In the genomic region with DNA sequence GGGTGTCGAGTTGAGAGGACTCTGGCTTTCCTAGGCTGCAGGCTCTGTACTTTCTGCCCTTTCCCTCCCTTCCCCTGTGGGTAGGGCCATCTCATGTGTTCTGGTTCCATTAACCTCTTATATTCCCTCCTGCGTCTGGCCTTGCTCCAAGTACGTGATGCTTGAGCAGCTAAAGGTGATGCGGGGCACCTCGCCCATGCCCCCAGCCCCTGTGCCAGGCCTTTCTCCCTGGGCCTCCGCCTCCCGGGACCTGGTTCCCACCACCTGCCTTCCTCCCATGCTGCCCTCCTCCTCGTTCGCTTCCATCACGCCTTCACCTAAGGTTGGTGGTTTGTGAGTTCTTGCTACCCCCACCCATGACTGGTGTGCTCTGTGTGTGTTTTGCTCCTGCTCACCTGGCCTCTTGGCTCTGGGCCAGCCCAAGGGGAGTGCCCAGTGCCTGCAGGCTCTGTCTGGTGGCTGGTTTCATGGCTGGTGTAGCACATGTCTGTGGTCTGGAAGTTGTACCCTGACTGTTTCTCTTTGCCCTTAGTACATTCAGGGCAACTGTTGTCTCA, we compare ENCODE assay signal across 13 cellular contexts. TPM values are rescaled to one million over a fixed set of nuclear protein-coding genes. Genes with fewer than 3 reads are reported as not detected.
DNase-seq lines count a peak whose midpoint lies in the region; ATAC-seq, FAIRE-seq and TF ChIP-seq lines count a peak whose summit lies in the region.
"Had no signal": no experiment of that assay in that cellular context is flagged by ENCODE, and none has a peak within 500 bp of the region (broad histone marks: within the 10 kb centered on the region; RNA-seq: fewer than 3 reads in every experiment).

No MANE protein-coding gene starts in this region.

- RAD21 ChIA-PET in GM12878 (lab: Charles Lee; ENCODE audit: unreplicated experiment) = no interaction called here

- CTCF ChIA-PET in HEK293 (lab: Yijun Ruan, JAX) (interaction anchor here (0.7 to 1.5 kb wide), 3 partner anchors 33 to 47 kb away, joined by 4 read pairs; no protein-coding TSS in a partner anchor), GM12878 (lab: Yijun Ruan, JAX) (no interaction called here)

- TF ChIP-seq CTCF in HEK293 (tag by site-specific recombination; IDR thresholded peaks at IDR 0.05) (no peak), GM12878 (IDR thresholded peaks at IDR 0.05 in 2 of 3, conservative IDR thresholded peaks at IDR 0.05 in 1 of 3; ENCODE audit: control insufficient read depth in 2 of 3, extremely low read depth in 1 of 3, insufficient read depth in 1 of 3, low read depth in 3 of 3, low read length in 3 of 3) (no peak), prostate gland (IDR thresholded peaks at IDR 0.05) (no peak)

- H3K4me1 ChIP-seq in HEK293 (ENCODE audit: control insufficient read depth, insufficient read depth, low read length) = no peaks in the 10 kb centered on the region
- no peaks in the 10 kb centered on the region for H3K4me1 ChIP-seq in GM12878 (ENCODE audit: control insufficient read depth, insufficient read depth, low read length)
- peaks cover 11% of the 10 kb centered on the region for H3K4me1 ChIP-seq in prostate gland (replicated peaks)
- H3K4me1 ChIP-seq: Caco-2 had no signal

- no peaks in the 10 kb centered on the region for H3K9me3 ChIP-seq in HEK293 (ENCODE audit: control insufficient read depth, insufficient read depth, low read depth, low read length)
- H3K9me3 ChIP-seq in GM12878 (replicated peaks; ENCODE audit: control insufficient read depth, insufficient read depth, low read length) = no peaks in the 10 kb centered on the region
- H3K9me3 ChIP-seq in prostate gland = no peaks in the 10 kb centered on the region
- H3K9me3 ChIP-seq: Caco-2 had no signal

- intact Hi-C loops in GM12878 (cut with micrococcal nuclease; ENCODE audit: unreplicated experiment) = no loop called here
- intact Hi-C loops in prostate gland (cut with DNase I) = no loop called here

- no peak for FAIRE-seq in GM12878 (lab: Jason Lieb, UNC)

- no peak overlapping the region for H3K4me2 ChIP-seq in GM12878 (ENCODE audit: control insufficient read depth, insufficient read depth)

- WGBS in GM12878 (ENCODE audit: insufficient coverage, insufficient replicate concordance, low lambda C conversion rate, missing lambda C conversion rate) = 51% methylated on average over 10 of the region's 10 CpGs
- WGBS in prostate gland = 61% methylated on average over 10 of the region's 10 CpGs

- H3K4me3 ChIP-seq in HEK293 (ENCODE audit: low read depth, low read length) (no peak overlapping the region), GM12878 (no peak overlapping the region), prostate gland (no peak overlapping the region)

- H3K27ac ChIP-seq in HEK293 (ENCODE audit: extremely low read depth, low read depth, low read length) (no peak overlapping the region), GM12878 (ENCODE audit: control insufficient read depth, insufficient read depth) (no peak overlapping the region), prostate gland (no peak overlapping the region)

- in situ Hi-C loops in GM12878 (cut with MboI) = no loop called here

- SMC1A ChIA-PET in GM12878 (lab: Charles Lee; ENCODE audit: uncharacterized antibody, unreplicated experiment) = no interaction called here

- no peak overlapping the region for H3K9ac ChIP-seq in GM12878 (ENCODE audit: control insufficient read depth, insufficient read depth, low read length)

- H2AFZ ChIP-seq in GM12878 (ENCODE audit: control insufficient read depth, low read depth, low read length) = no peak overlapping the region

- no peak for TF ChIP-seq POLR2A in GM12878 (IDR thresholded peaks at IDR 0.05; ENCODE audit: low read depth, low read length)
- TF ChIP-seq POLR2A in prostate gland (IDR thresholded peaks at IDR 0.05) = no peak

- H3K36me3 ChIP-seq in HEK293 (ENCODE audit: control insufficient read depth in 2 of 2, insufficient read depth in 1 of 2, low read length in 2 of 2) (peaks cover 0 to 89% of the 10 kb centered on the region in 2 experiments; a peak in 2 of 3 replicates), GM12878 (ENCODE audit: control insufficient read depth in 2 of 2, insufficient read depth in 2 of 2, low read length in 1 of 2) (no peaks in the 10 kb centered on the region), prostate gland (peaks cover 7 to 19% of the 10 kb centered on the region in 2 donors)

- H3K79me2 ChIP-seq in GM12878 (ENCODE audit: control insufficient read depth, insufficient read depth, low read length) = no peaks in the 10 kb centered on the region

- ATAC-seq in GM12878 (peak; percentile 26; the same call in 2 of the 3 replicates), GM18498 (IDR thresholded peaks at IDR 0.05; ENCODE audit: unreplicated experiment) (no peak), GM18868 (IDR thresholded peaks at IDR 0.05; ENCODE audit: unreplicated experiment) (no peak), GM21619 (IDR thresholded peaks at IDR 0.05; ENCODE audit: unreplicated experiment) (no peak)
- ATAC-seq: activated T-cell treated with anti-CD3 and anti-CD28 coated beads, Interleukin-2, amount 50 U/mL, for 4 hours; esophagus mucosa had no signal

- no peak for TF ChIP-seq RAD21 in GM12878 (IDR thresholded peaks at IDR 0.05; ENCODE audit: insufficient read depth, low read depth, low read length)

- H3K27me3 ChIP-seq in GM12878 (replicated peaks in 1 of 2; ENCODE audit: control insufficient read depth in 2 of 2, insufficient read depth in 2 of 2, low read length in 1 of 2) (peaks cover 2 to 4% of the 10 kb centered on the region in 2 experiments), prostate gland (replicated peaks; ENCODE audit: insufficient read depth) (no peaks in the 10 kb centered on the region)

- DNase-seq in NCI-H2107 treated with DMSO at 0.1 percent for 48 hours (lab: John Stamatoyannopoulos, UW; ENCODE audit: unreplicated experiment) = peak; percentile 87
- no peak for DNase-seq in GM12878 (ENCODE audit: low read depth, low spot score)
- DNase-seq in prostate gland (ENCODE audit: low spot score) = peak; percentile 61
- DNase-seq in SKM-1 (lab: John Stamatoyannopoulos, UW; ENCODE audit: unreplicated experiment) = no peak
- DNase-seq: activated T-cell treated with anti-CD3 and anti-CD28 coated beads, Interleukin-2, amount 50 U/mL, for 4 hours had no signal

- TF ChIP-seq EP300 in GM12878 (IDR thresholded peaks at IDR 0.05; ENCODE audit: borderline replicate concordance in 1 of 2, control insufficient read depth in 1 of 2, low read depth in 2 of 2, low read length in 2 of 2) = no peak

- BruUV-seq in GM12878 (replicated peaks; lab: Mats Ljungman, UMichigan) = no TSS peak

- H4K20me1 ChIP-seq in GM12878 (ENCODE audit: control insufficient read depth, insufficient read depth) = no peaks in the 10 kb centered on the region

- POLR2A ChIA-PET in HEK293 (lab: Yijun Ruan, JAX) = no interaction called here
- POLR2A ChIA-PET in GM12878 (lab: Charles Lee) = no interaction called here

TF ChIP-seq in HEK293, 187 proteins besides CTCF, POLR2A, EP300 and RAD21 (continues in another document):
- TF ChIP-seq ZNF121 (tag by site-specific recombination; IDR thresholded peaks at IDR 0.05) = no peak

TF ChIP-seq in GM12878, 131 proteins besides CTCF, POLR2A, EP300 and RAD21 (continues in another document):
- no peak for TF ChIP-seq SMAD5 (IDR thresholded peaks at IDR 0.05; ENCODE audit: low read depth)
- TF ChIP-seq SPI1 (IDR thresholded peaks at IDR 0.05; ENCODE audit: borderline replicate concordance, insufficient read depth, low read depth, low read length) = no peak
- TF ChIP-seq ATF7 (IDR thresholded peaks at IDR 0.05; ENCODE audit: low read depth) = no peak

RNA-seq across cellular contexts. Expression of gene PHLDB1, which starts 34.1 kb away (rescaled TPM):
- 0.22 and 0.46 TPM in 2 replicates for total RNA-seq in GM12878 (2013; cell fraction: nucleolus; rRNA removed)
- total RNA-seq in GM12878 (2014; rRNA removed) = 0.06 TPM in 1 of 2 replicates, not detected in the other
- not detected in 2 replicates for total RNA-seq in GM12878 (2014; rRNA removed; fragmentation: Illumina TruSeq; extraction: Trizol)
- 0.23 and 0.27 TPM in 2 replicates for total RNA-seq in GM12878 (2021)
- not detected for polyA plus RNA-seq in GM12878 (2011; ENCODE audit: low read depth)
- 0.19 and 0.20 TPM in 2 replicates for polyA plus RNA-seq in GM12878 (2011; rRNA removed)
- 0.06 and 0.12 TPM in 2 replicates for polyA plus RNA-seq in GM12878 (2011; cell fraction: cytosol; rRNA removed)
- polyA plus RNA-seq in GM12878 (2011; cell fraction: nucleus; rRNA removed) = 0.35 and 0.52 TPM in 2 replicates
- polyA plus RNA-seq in GM12878 (2012) = 0.08 TPM in 1 of 2 replicates, not detected in the other
- polyA plus RNA-seq in GM12878 (2014; fragmentation: Illumina TruSeq; extraction: Trizol) = 0.03 TPM in 1 of 2 replicates, not detected in the other
- polyA plus RNA-seq in GM12878 (2014; fragmentation: Nextera tagmentation; extraction: Ambion mirVana) = not detected
- not detected in 2 replicates for polyA plus RNA-seq in GM12878 (2014; rRNA removed)
- under 1 TPM; 0.17 to 0.26 TPM for polyA plus RNA-seq in GM12878 (2016; fragmentation: Nextera tagmentation; extraction: Ambion mirVana)
- 0.52 and 0.66 TPM in 2 replicates for polyA minus RNA-seq in GM12878 (2011; rRNA and poly(A)+ RNA removed)
- not detected in 2 replicates for polyA minus RNA-seq in GM12878 (2011; cell fraction: cytosol; rRNA and poly(A)+ RNA removed)
- polyA minus RNA-seq in GM12878 (2011; cell fraction: nucleus; rRNA and poly(A)+ RNA removed) = 0.12 and 0.77 TPM in 2 replicates
- total RNA-seq in prostate gland = 100 to 1,000 TPM in 1 of 2 donors, 10 to 100 TPM in 1; 74.5 to 113 TPM

RNA-seq across cellular contexts. Expression of gene TREH, which starts 37.9 kb away (rescaled TPM):
- not detected in 2 replicates for total RNA-seq in GM12878 (2013; cell fraction: nucleolus; rRNA removed)
- not detected in 2 replicates for total RNA-seq in GM12878 (2014; rRNA removed)
- not detected in 2 replicates for total RNA-seq in GM12878 (2014; rRNA removed; fragmentation: Illumina TruSeq; extraction: Trizol)
- total RNA-seq in GM12878 (2021) = not detected in 2 replicates
- not detected for polyA plus RNA-seq in GM12878 (2011; ENCODE audit: low read depth)
- polyA plus RNA-seq in GM12878 (2011; rRNA removed) = not detected in 2 replicates
- polyA plus RNA-seq in GM12878 (2011; cell fraction: cytosol; rRNA removed) = not detected in 2 replicates
- polyA plus RNA-seq in GM12878 (2011; cell fraction: nucleus; rRNA removed) = not detected in 2 replicates
- polyA plus RNA-seq in GM12878 (2012) = not detected in 2 replicates
- not detected in 2 replicates for polyA plus RNA-seq in GM12878 (2014; fragmentation: Illumina TruSeq; extraction: Trizol)
- not detected for polyA plus RNA-seq in GM12878 (2014; fragmentation: Nextera tagmentation; extraction: Ambion mirVana)
- polyA plus RNA-seq in GM12878 (2014; rRNA removed) = not detected in 2 replicates
- not detected for polyA plus RNA-seq in GM12878 (2016; fragmentation: Nextera tagmentation; extraction: Ambion mirVana)
- polyA minus RNA-seq in GM12878 (2011; rRNA and poly(A)+ RNA removed) = not detected in 2 replicates
- polyA minus RNA-seq in GM12878 (2011; cell fraction: cytosol; rRNA and poly(A)+ RNA removed) = not detected in 2 replicates
- not detected in 2 replicates for polyA minus RNA-seq in GM12878 (2011; cell fraction: nucleus; rRNA and poly(A)+ RNA removed)
- 1 to 10 TPM in 1 of 2 donors, not detected in 1; 2.4 TPM for total RNA-seq in prostate gland
- total RNA-seq: activated T-cell treated with anti-CD3 and anti-CD28 coated beads, Interleukin-2, amount 50 U/mL, for 4 hours; Caco-2; M059J; neural crest cell had no signal

Comparison
In these comparisons a context has a peak if more than half of its experiments do, and no peak if none do; other contexts are left out.
1. DNase-seq: peak in NCI-H2107 treated with DMSO at 0.1 percent for 48 hours (single experiment) and prostate gland (single experiment); none in GM12878 (single experiment) and SKM-1 (single experiment).
2. RNA of gene PHLDB1, which starts 34.1 kb away (total RNA-seq): 74.5 to 113 TPM in prostate gland; 0.06 to 0.46 TPM in GM12878; every median in the first group is over 10 times any median in the second.